In genomic region chr1:8568837-8569236, GRCh38 we compare ENCODE assay signal across 22 cellular contexts.
A peak's percentile ranks its signal among the peaks of the same experiment; 100 is the strongest.
DNase-seq lines count a peak whose midpoint lies in the region; ATAC-seq, FAIRE-seq and TF ChIP-seq lines count a peak whose summit lies in the region.
"Had no signal": no experiment of that assay in that cellular context is flagged by ENCODE, and none has a peak within 500 bp of the region (broad histone marks: within the 10 kb centered on the region; RNA-seq: fewer than 3 reads in every experiment).

No MANE protein-coding gene starts in this region.

- in situ Hi-C loops in K562 (cut with MboI): loop anchor here (5.0 kb wide), 1 partner anchor 103 kb away; no protein-coding TSS in a partner anchor

- H3K27ac ChIP-seq in A549: no peak overlapping the region
- H3K27ac ChIP-seq in A673 (ENCODE audit: low read depth, low read length, poor library complexity, severe bottlenecking): peak overlapping the region; percentile 6
- H3K27ac ChIP-seq in K562 (ENCODE audit: extremely low read depth, low read depth, low read length): no peak overlapping the region
- H3K27ac ChIP-seq in parathyroid adenoma: no peak overlapping the region
- H3K27ac ChIP-seq: KMS-11 had no signal

- BruUV-seq in A673 (replicated peaks; lab: Mats Ljungman, UMichigan): no TSS peak
- BruUV-seq in K562 (replicated peaks; lab: Mats Ljungman, UMichigan): no TSS peak

- FAIRE-seq in A549 (lab: Jason Lieb, UNC): no peak
- FAIRE-seq in K562 (lab: Jason Lieb, UNC): no peak
- FAIRE-seq: A204.1, G401.6, GM12891, H54, HTR-8/SVneo had no signal

- no peak for ATAC-seq in A549
- no peak for ATAC-seq in K562
- ATAC-seq in HG03354 (IDR thresholded peaks at IDR 0.05; ENCODE audit: poor library complexity, severe bottlenecking, unreplicated experiment): no peak
- ATAC-seq in GM19035 (IDR thresholded peaks at IDR 0.05; ENCODE audit: unreplicated experiment): no peak
- ATAC-seq: GM23338 had no signal

- TF ChIP-seq CTCF in A549 (IDR thresholded peaks at IDR 0.05) (no peak), A673 (conservative IDR thresholded peaks at IDR 0.05; ENCODE audit: low read depth, low read length) (no peak), K562 (IDR thresholded peaks at IDR 0.05 in 2 of 3, conservative IDR thresholded peaks at IDR 0.05 in 1 of 3; ENCODE audit: insufficient read depth in 2 of 3, low read depth in 1 of 3, low read length in 3 of 3) (no peak), parathyroid adenoma (IDR thresholded peaks at IDR 0.05) (no peak)

- no peak overlapping the region for H3K9ac ChIP-seq in K562 (ENCODE audit: insufficient read depth in 1 of 2, low read depth in 2 of 2, low read length in 2 of 2)
- no peak overlapping the region for H3K9ac ChIP-seq in parathyroid adenoma
- H3K9ac ChIP-seq: KMS-11 had no signal

- H3K4me1 ChIP-seq in A549 (peaks cover 48% of the 10 kb centered on the region), A673 (ENCODE audit: insufficient read depth, low read length, poor library complexity, severe bottlenecking) (peaks cover 67% of the 10 kb centered on the region), K562 (replicated peaks in 1 of 2; ENCODE audit: control insufficient read depth in 2 of 2, insufficient read depth in 2 of 2, low read length in 2 of 2) (peaks cover 0 to 21% of the 10 kb centered on the region in 2 experiments; a peak in 3 of 5 replicates), parathyroid adenoma (peaks cover 17% of the 10 kb centered on the region)

- H2AFZ ChIP-seq in K562 (ENCODE audit: low read depth, low read length) (no peak overlapping the region), parathyroid adenoma (no peak overlapping the region)
- H2AFZ ChIP-seq: GM23338 had no signal

- H3K79me2 ChIP-seq in K562 (ENCODE audit: control insufficient read depth, insufficient read depth, low read length) (peaks cover 3% of the 10 kb centered on the region; the same call in 1 of the 3 replicates), parathyroid adenoma (peaks cover 9% of the 10 kb centered on the region)

- no peaks in the 10 kb centered on the region for H3K9me1 ChIP-seq in K562 (ENCODE audit: control insufficient read depth, insufficient read depth, low read length)

- H3K4me3 ChIP-seq in A549 (no peak overlapping the region), A673 (ENCODE audit: low read depth, low read length, poor library complexity, severe bottlenecking) (no peak overlapping the region), K562 (no peak overlapping the region), parathyroid adenoma (ENCODE audit: low read depth, low read length) (no peak overlapping the region)
- H3K4me3 ChIP-seq: GM23338 had no signal

- H3K9me3 ChIP-seq in A549: no peaks in the 10 kb centered on the region
- no peaks in the 10 kb centered on the region for H3K9me3 ChIP-seq in A673 (ENCODE audit: low read depth, low read length, poor library complexity, severe bottlenecking)
- no peaks in the 10 kb centered on the region for H3K9me3 ChIP-seq in K562 (replicated peaks; ENCODE audit: control insufficient read depth, insufficient read depth, low read depth, low read length)
- H3K9me3 ChIP-seq in parathyroid adenoma (ENCODE audit: control insufficient read depth, low read length): no peaks in the 10 kb centered on the region
- H3K9me3 ChIP-seq: BE2C had no signal

- TF ChIP-seq EP300 in A549 (IDR thresholded peaks at IDR 0.05) (no peak), K562 (IDR thresholded peaks at IDR 0.05; ENCODE audit: low read length) (no peak)

- POLR2A ChIA-PET in A549 (lab: Yijun Ruan, JAX): no interaction called here
- POLR2A ChIA-PET in A673 (lab: Charles Lee; ENCODE audit: low non-redundant PET): interaction anchor here (0.5 kb wide), 1 partner anchor 369 kb away, joined by 3 read pairs; no protein-coding TSS in a partner anchor
- POLR2A ChIA-PET in K562 (lab: Yijun Ruan, JAX): interaction anchor here (0.6 to 3.4 kb wide), 4 partner anchors 10 to 17 kb away, joined by 3 to 11 read pairs (median 4); no protein-coding TSS in a partner anchor

- no peak for DNase-seq in A549 (ENCODE audit: low read depth in 1 of 2, low spot score in 1 of 2)
- DNase-seq in A673 (ENCODE audit: low spot score): no peak
- no peak for DNase-seq in K562 (ENCODE audit: extremely low read depth in 1 of 4, low spot score in 3 of 4)
- DNase-seq in DMS53 treated with DMSO at 0.1 percent for 48 hours (lab: John Stamatoyannopoulos, UW; ENCODE audit: unreplicated experiment): no peak
- DNase-seq: BE2C; C1 segment of cervical spinal cord; CD4-positive, CD25-positive, alpha-beta regulatory T cell; CD8-positive, alpha-beta memory T cell; COR-L47; DMS 273 treated with DMSO at 0.1 percent for 48 hours; DMS53; HCEC 1CT had no signal

- H3K4me2 ChIP-seq in A549 (no peak overlapping the region), K562 (ENCODE audit: insufficient read depth, low read length) (no peak overlapping the region), parathyroid adenoma (ENCODE audit: low read length) (peak overlapping the region; percentile 39)
- H3K4me2 ChIP-seq: GM23338, KMS-11 had no signal

- no peaks in the 10 kb centered on the region for H3K36me3 ChIP-seq in A673 (ENCODE audit: insufficient read depth, low read length, poor library complexity, severe bottlenecking)
- no peaks in the 10 kb centered on the region for H3K36me3 ChIP-seq in K562 (ENCODE audit: control insufficient read depth, insufficient read depth, low read length)
- no peaks in the 10 kb centered on the region for H3K36me3 ChIP-seq in parathyroid adenoma (ENCODE audit: control insufficient read depth, insufficient read depth, low read length)
- H3K36me3 ChIP-seq: BE2C had no signal

- H3K27me3 ChIP-seq in A673 (replicated peaks; ENCODE audit: insufficient read depth, low read depth, low read length, poor library complexity): no peaks in the 10 kb centered on the region
- no peaks in the 10 kb centered on the region for H3K27me3 ChIP-seq in K562 (ENCODE audit: control insufficient read depth in 2 of 2, insufficient read depth in 2 of 2, low read length in 2 of 2)
- H3K27me3 ChIP-seq in parathyroid adenoma (ENCODE audit: control insufficient read depth, insufficient read depth, low read length): no peaks in the 10 kb centered on the region
- H3K27me3 ChIP-seq: BE2C had no signal

- intact Hi-C loops in A673 (cut with micrococcal nuclease; ENCODE audit: unreplicated experiment): no loop called here
- intact Hi-C loops in K562 (cut with micrococcal nuclease): no loop called here

- peaks cover 3% of the 10 kb centered on the region; the same call in 1 of the 2 replicates for H4K20me1 ChIP-seq in K562 (replicated peaks; ENCODE audit: control insufficient read depth, insufficient read depth, low read length)

- 98% methylated on average over 3 of the region's 3 CpGs for WGBS in A549 (ENCODE audit: missing lambda C conversion rate)
- WGBS in K562 (ENCODE audit: insufficient coverage, low coverage, missing lambda C conversion rate): 65% methylated on average over 3 of the region's 3 CpGs

- TF ChIP-seq RAD21 in A549 (conservative IDR thresholded peaks at IDR 0.05 in 1 of 2, IDR thresholded peaks at IDR 0.05 in 1 of 2) (no peak), K562 (CRISPR knock-in tag; conservative IDR thresholded peaks at IDR 0.05 in 1 of 2, IDR thresholded peaks at IDR 0.05 in 1 of 2) (no peak)

- CTCF ChIA-PET in A549 (lab: Yijun Ruan, JAX): interaction anchor here (0.6 to 1.7 kb wide), 4 partner anchors 102 to 930 kb away, joined by 3 to 6 read pairs (median 4); no protein-coding TSS in a partner anchor
- CTCF ChIA-PET in A673 (lab: Charles Lee): no interaction called here
- CTCF ChIA-PET in K562 (lab: Yijun Ruan, JAX; ENCODE audit: low intra/inter-chr PET ratio): interaction anchor here (0.5 to 0.7 kb wide), 2 partner anchors 279 to 1236 kb away, joined by 3 read pairs; no protein-coding TSS in a partner anchor

- no peak for TF ChIP-seq POLR2A in A549 (IDR thresholded peaks at IDR 0.05; ENCODE audit: low read length)
- TF ChIP-seq POLR2A in K562 (conservative IDR thresholded peaks at IDR 0.05): no peak

TF ChIP-seq in A549, 52 proteins besides CTCF, POLR2A, EP300 and RAD21:
- TF ChIP-seq MAZ (IDR thresholded peaks at IDR 0.05; ENCODE audit: borderline replicate concordance, low read depth, low read length): no peak
- TF ChIP-seq NPAS2 (CRISPR knock-in tag; IDR thresholded peaks at IDR 0.05; ENCODE audit: borderline replicate concordance): no peak
- peak; percentile 81 for TF ChIP-seq MAFK (IDR thresholded peaks at IDR 0.05; ENCODE audit: partially characterized antibody)

TF ChIP-seq in K562, 482 proteins besides CTCF, POLR2A, EP300 and RAD21:
- TF ChIP-seq L3MBTL2 (IDR thresholded peaks at IDR 0.05) (no peak), MAFG (tag; conservative IDR thresholded peaks at IDR 0.05) (peak; percentile 82), PHB (CRISPR knock-in tag; IDR thresholded peaks at IDR 0.05) (no peak), MAFF (IDR thresholded peaks at IDR 0.05; ENCODE audit: low read length) (peak; percentile 85), ZNF316 (IDR thresholded peaks at IDR 0.05) (peak; percentile 94), MAFK (IDR thresholded peaks at IDR 0.05; ENCODE audit: low read length) (peak; percentile 79), ERF (CRISPR knock-in tag; IDR thresholded peaks at IDR 0.05) (no peak), MBD2 (IDR thresholded peaks at IDR 0.05; ENCODE audit: borderline replicate concordance, low read depth) (no peak), FOXJ3 (CRISPR knock-in tag; IDR thresholded peaks at IDR 0.05) (no peak), ZEB2 (IDR thresholded peaks at IDR 0.05) (no peak), ZFP30 (CRISPR knock-in tag; IDR thresholded peaks at IDR 0.05; ENCODE audit: borderline replicate concordance) (no peak), RBFOX2 (IDR thresholded peaks at IDR 0.05; ENCODE audit: low read depth, low read length) (no peak), C11orf30 (IDR thresholded peaks at IDR 0.05; ENCODE audit: low read depth) (peak; percentile 87), ZNF778 (CRISPR knock-in tag; IDR thresholded peaks at IDR 0.05) (no peak)

Comparison
In these comparisons a context has a peak if more than half of its experiments do, and no peak if none do; other contexts are left out.
1. Of the 35 proteins assayed by ChIP-seq in both K562 and A549: peak only in K562: none; only in A549: none; in both: MAFK; in neither: 34.